ENCODE assay signal across 12 cellular contexts in genomic region chr1:234585333-234586055, GRCh38. TPM values are rescaled to one million over a fixed set of nuclear protein-coding genes. Genes with fewer than 3 reads are reported as not detected.
DNase-seq lines count a peak whose midpoint lies in the region; TF ChIP-seq lines count a peak whose summit lies in the region.
"Had no signal": no experiment of that assay in that cellular context is flagged by ENCODE, and none has a peak within 500 bp of the region (broad histone marks: within the 10 kb centered on the region; RNA-seq: fewer than 3 reads in every experiment).

No MANE protein-coding gene starts in this region.

- H2BK15ac ChIP-seq in neuronal stem cell (ENCODE audit: low read length), result no peak overlapping the region

- H3F3A ChIP-seq in GM23248 (ENCODE audit: insufficient read depth), result peaks cover 28% of the 10 kb centered on the region

- H3K23ac ChIP-seq in neuronal stem cell (ENCODE audit: low read depth, low read length, poor library complexity), result no peak overlapping the region

- no peaks in the 10 kb centered on the region for H3K9me2 ChIP-seq in GM23248 (ENCODE audit: insufficient read depth)

- peaks cover 31% of the 10 kb centered on the region for H3K4me1 ChIP-seq in GM23248 (ENCODE audit: insufficient read depth)
- peaks cover 72% of the 10 kb centered on the region for H3K4me1 ChIP-seq in left ventricle myocardium inferior
- peaks cover 16% of the 10 kb centered on the region for H3K4me1 ChIP-seq in skeletal muscle satellite cell (ENCODE audit: control insufficient read depth, insufficient read depth, low read length)
- peaks cover 4 to 8% of the 10 kb centered on the region in 2 donors for H3K4me1 ChIP-seq in neuronal stem cell (ENCODE audit: control insufficient read depth in 2 of 2, insufficient read depth in 1 of 2, low read depth in 1 of 2, low read length in 2 of 2)

- H3K9ac ChIP-seq in GM23248, result peak overlapping the region; percentile 63
- peak overlapping the region; percentile 8 for H3K9ac ChIP-seq in skeletal muscle satellite cell (ENCODE audit: low read depth, low read length)
- H3K9ac ChIP-seq in neuronal stem cell (ENCODE audit: low read depth, low read length, poor library complexity), result no peak overlapping the region

- no peak for TF ChIP-seq CTCF in left ventricle myocardium inferior (IDR thresholded peaks at IDR 0.05; ENCODE audit: borderline replicate concordance)

- H2AFZ ChIP-seq in GM23248, result peak overlapping the region; percentile 45
- no peak overlapping the region for H2AFZ ChIP-seq in neuronal stem cell (ENCODE audit: low read length)

- in situ Hi-C loops in GM23248 (cut with MboI), result no loop called here

- no peaks in the 10 kb centered on the region for H3K36me3 ChIP-seq in GM23248 (ENCODE audit: low read depth)
- H3K36me3 ChIP-seq in left ventricle myocardium inferior, result no peaks in the 10 kb centered on the region
- H3K36me3 ChIP-seq in skeletal muscle satellite cell (ENCODE audit: insufficient read depth, low read length), result no peaks in the 10 kb centered on the region
- H3K36me3 ChIP-seq in neuronal stem cell (replicated peaks in 1 of 2; ENCODE audit: control insufficient read depth in 2 of 2, insufficient read depth in 2 of 2, low read length in 2 of 2), result no peaks in the 10 kb centered on the region

- intact Hi-C loops in left ventricle myocardium inferior (cut with micrococcal nuclease), result no loop called here

- no peak overlapping the region for H2BK120ac ChIP-seq in neuronal stem cell (ENCODE audit: low read depth, low read length)

- H2BK12ac ChIP-seq in neuronal stem cell (ENCODE audit: low read length), result no peak overlapping the region

- DNase-seq in GM23248 (peak; percentile 92), amniotic epithelial cell (ENCODE audit: low read depth) (peak; percentile 81), left ventricle myocardium inferior (no peak), NCI-H1694 treated with DMSO at 0.1 percent for 48 hours (lab: John Stamatoyannopoulos, UW) (no peak), neuronal stem cell (ENCODE audit: low spot score) (no peak), NCI-H2196 treated with DMSO at 0.1 percent for 48 hours (lab: John Stamatoyannopoulos, UW; ENCODE audit: unreplicated experiment) (no peak)
- DNase-seq in stimulated activated CD4-positive, alpha-beta T cell treated with anti-CD3 and anti-CD28 coated beads, Interleukin-2, amount 100 ng/mL, for 48 hours, result no peak
- DNase-seq: activated CD4-positive, alpha-beta T cell treated with anti-CD3 and anti-CD28 coated beads for 48 hours; activated naive CD4-positive, alpha-beta T cell treated with anti-CD3 and anti-CD28 coated beads, Interleukin-2, amount 10 ng/mL, durations not matched to agents 7 days and 5 days; CD8-positive, alpha-beta memory T cell; stimulated activated naive CD4-positive, alpha-beta T cell had no signal

- WGBS in GM23248 (ENCODE audit: low coverage in 1 of 2, low lambda C conversion rate in 2 of 2, missing lambda C conversion rate in 2 of 2), 2 experiments, result 4 to 8% methylated on average over 8 of the region's 8 CpGs
- no CpG with 5 or more reads among the region's 8 CpGs for WGBS in neuronal stem cell (ENCODE audit: extremely low coverage in 2 of 2, insufficient read length in 2 of 2, insufficient replicate concordance in 1 of 2), 2 donors

- H3K4ac ChIP-seq in neuronal stem cell (ENCODE audit: low read length), result no peak overlapping the region

- H4K91ac ChIP-seq in neuronal stem cell (ENCODE audit: low read depth, low read length, poor library complexity), result no peak overlapping the region

- no peak overlapping the region for H4K8ac ChIP-seq in neuronal stem cell (ENCODE audit: low read depth, low read length)

- H3K4me3 ChIP-seq in GM23248 (peak overlapping the region; percentile 22), left ventricle myocardium inferior (no peak overlapping the region), skeletal muscle satellite cell (ENCODE audit: low read length) (no peak overlapping the region), neuronal stem cell (ENCODE audit: low read length in 2 of 2) (no peak overlapping the region)

- no peak overlapping the region for H3K18ac ChIP-seq in neuronal stem cell (ENCODE audit: low read length)

- H3K14ac ChIP-seq in neuronal stem cell (ENCODE audit: low read length), result no peak overlapping the region

- H3K4me2 ChIP-seq in GM23248 (ENCODE audit: unreplicated experiment) (peak overlapping the region; percentile 60), skeletal muscle satellite cell (ENCODE audit: low read length) (peak overlapping the region; percentile 5), neuronal stem cell (ENCODE audit: insufficient read depth, low read length, poor library complexity, severe bottlenecking) (no peak overlapping the region)

- no peak overlapping the region for H2AK5ac ChIP-seq in neuronal stem cell (ENCODE audit: low read depth, low read length)

- H3K9me3 ChIP-seq in GM23248 (ENCODE audit: low read depth), result no peaks in the 10 kb centered on the region
- H3K9me3 ChIP-seq in left ventricle myocardium inferior (replicated peaks), result no peaks in the 10 kb centered on the region
- no peaks in the 10 kb centered on the region for H3K9me3 ChIP-seq in skeletal muscle satellite cell (replicated peaks; ENCODE audit: low read length)
- peaks cover 0 to 4% of the 10 kb centered on the region in 2 donors for H3K9me3 ChIP-seq in neuronal stem cell (replicated peaks in 1 of 2; ENCODE audit: control insufficient read depth in 2 of 2, insufficient read depth in 1 of 2, low read depth in 1 of 2, low read length in 2 of 2)

- no peak overlapping the region for H2BK5ac ChIP-seq in neuronal stem cell (ENCODE audit: low read length)

- H3K27ac ChIP-seq in GM23248 (peak overlapping the region; percentile 90), left ventricle myocardium inferior (replicated peaks) (peak overlapping the region; percentile 91), neuronal stem cell (replicated peaks; ENCODE audit: low read length) (no peak overlapping the region)

- H3K79me2 ChIP-seq in GM23248 (ENCODE audit: insufficient read depth), result no peaks in the 10 kb centered on the region

- H3K27me3 ChIP-seq in GM23248 (replicated peaks; ENCODE audit: insufficient read depth) (no peaks in the 10 kb centered on the region), left ventricle myocardium inferior (ENCODE audit: low read depth) (no peaks in the 10 kb centered on the region), skeletal muscle satellite cell (ENCODE audit: control insufficient read depth, insufficient read depth, low read length) (no peaks in the 10 kb centered on the region), neuronal stem cell (ENCODE audit: control insufficient read depth in 3 of 3, insufficient read depth in 3 of 3, low read depth in 1 of 3, low read length in 3 of 3) (no peaks in the 10 kb centered on the region)

- no peaks in the 10 kb centered on the region for H3K79me1 ChIP-seq in neuronal stem cell (ENCODE audit: low read depth, low read length)

- no peaks in the 10 kb centered on the region for H4K20me1 ChIP-seq in GM23248 (ENCODE audit: insufficient read depth)

RNA-seq across cellular contexts. Expression of gene IRF2BP2, which starts 24.5 kb away (rescaled TPM):
- 60.7 and 69.3 TPM in 2 replicates for total RNA-seq in GM23248 (2014; rRNA removed; shearing (Covaris generic))
- 12.9 and 13.0 TPM in 2 replicates for polyA plus RNA-seq in GM23248 (2016; fragmentation: Nextera tagmentation; extraction: Ambion mirVana)
- total RNA-seq in left ventricle myocardium inferior, result 126 TPM
- total RNA-seq in skeletal muscle satellite cell (2012; rRNA removed), result 61.6 and 73.8 TPM in 2 replicates
- 28.8 TPM for polyA plus RNA-seq in neuronal stem cell (2013, experiment 1 of 2)
- polyA plus RNA-seq in neuronal stem cell (2013, experiment 2 of 2), result 29.3 TPM

Comparison
In these comparisons a context has a peak if more than half of its experiments do, and no peak if none do; other contexts are left out.
1. DNase-seq: peak in GM23248 (single experiment) and amniotic epithelial cell (single experiment); none in left ventricle myocardium inferior (single experiment), stimulated activated CD4-positive, alpha-beta T cell treated with anti-CD3 and anti-CD28 coated beads, Interleukin-2, amount 100 ng/mL, for 48 hours (0 of 2), NCI-H1694 treated with DMSO at 0.1 percent for 48 hours (single experiment), neuronal stem cell (single experiment) and NCI-H2196 treated with DMSO at 0.1 percent for 48 hours (single experiment).